In genomic region chr11:615453-616319, GRCh38 we compare ENCODE assay signal across 8 cellular contexts. TPM values are rescaled to one million over a fixed set of nuclear protein-coding genes. Genes with fewer than 3 reads are reported as not detected.
DNase-seq lines count a peak whose midpoint lies in the region; TF ChIP-seq lines count a peak whose summit lies in the region.

Gene IRF7 (minus strand): TSS chr11:615950. CDS start chr11:615364, 586 bp downstream.

- CTCF ChIA-PET in HEK293T (lab: Yijun Ruan, JAX) = no interaction called here

- no peaks in the 10 kb centered on the region for H3K9me3 ChIP-seq in adipocyte (ENCODE audit: control insufficient read depth, low read length)

- DNase-seq in GM04503 (ENCODE audit: low read depth) (peak; percentile 54), HEK293T (ENCODE audit: extremely low spot score) (peak; percentile 46), NCI-H1048 (lab: John Stamatoyannopoulos, UW) (peak; percentile 84), SW480 (ENCODE audit: low spot score) (peak; percentile 87), adipocyte (ENCODE audit: low read depth) (peak; percentile 97), cardiac septum (ENCODE audit: low spot score) (peak; percentile 98), posterior cingulate gyrus (peak; percentile 73 to 98 (median 86)), type B pancreatic cell (ENCODE audit: extremely low spot score, unreplicated experiment) (peak; percentile 90)

- POLR2A ChIA-PET in HEK293T (lab: Yijun Ruan, JAX) = interaction anchor here (0.9 to 1.0 kb wide), 2 partner anchors 11 to 40 kb away, joined by 3 read pairs; no protein-coding TSS in a partner anchor

- peak within 1 kb of the TSS; percentile 86 for H3K27ac Mint-ChIP-seq in type B pancreatic cell

- H3K4me3 Mint-ChIP-seq in type B pancreatic cell = peak within 1 kb of the TSS; percentile 88

- intact Hi-C loops in cardiac septum (cut with DNase I) (loop anchor here (5.0 kb wide), 1 partner anchor 38 kb away; the partner anchor contains the start of gene PHRF1), posterior cingulate gyrus (cut with DNase I) (no loop called here)

- no peaks in the 10 kb centered on the region for H3K27me3 ChIP-seq in adipocyte (replicated peaks; ENCODE audit: control insufficient read depth, insufficient read depth, low read length)

- H3K27me3 Mint-ChIP-seq in type B pancreatic cell = no peaks in the 10 kb centered on the region

- H3K4me3 ChIP-seq in adipocyte (ENCODE audit: low read length) = peak within 1 kb of the TSS; percentile 87

- peaks cover 31% of the 10 kb centered on the region for H3K36me3 ChIP-seq in adipocyte (ENCODE audit: control insufficient read depth, insufficient read depth, low read length, severe bottlenecking)

- peaks cover 5% of the 10 kb centered on the region for H3K36me3 Mint-ChIP-seq in type B pancreatic cell

- peaks cover 11% of the 10 kb centered on the region for H3K4me1 ChIP-seq in adipocyte (ENCODE audit: control insufficient read depth, insufficient read depth, low read length)

- H3K4me1 Mint-ChIP-seq in type B pancreatic cell (ENCODE audit: unreplicated experiment) = peaks cover 4% of the 10 kb centered on the region

- H3K9ac ChIP-seq in adipocyte (ENCODE audit: low read length) = peak within 1 kb of the TSS; percentile 89

- TF ChIP-seq CTCF in type B pancreatic cell (conservative IDR thresholded peaks at IDR 0.05) = no peak

- no peaks in the 10 kb centered on the region for H3K9me3 Mint-ChIP-seq in type B pancreatic cell

TF ChIP-seq in HEK293T, 16 proteins besides CTCF, POLR2A, EP300 and RAD21:
- TF ChIP-seq SP1 (IDR thresholded peaks at IDR 0.05) (no peak), LEF1 (IDR thresholded peaks at IDR 0.05; ENCODE audit: borderline replicate concordance) (no peak), SUZ12 (IDR thresholded peaks at IDR 0.05) (no peak), FOXK2 (IDR thresholded peaks at IDR 0.05) (no peak)

RNA-seq across cellular contexts. Expression of gene IRF7, which starts in this region (rescaled TPM):
- 9.7 TPM for total RNA-seq in cardiac septum
- total RNA-seq in type B pancreatic cell (ENCODE audit: low replicate concordance) = 16.4 and 20.5 TPM in 2 replicates

Comparison
In these comparisons a context has a peak if more than half of its experiments do, and no peak if none do; other contexts are left out.
1. Peak in every context shown above with its lines: DNase-seq and H3K4me3 ChIP-seq.
2. DNase-seq: peak in every context shown above with its lines; median percentile 98 in cardiac septum; 97 in adipocyte; 90 in type B pancreatic cell; 87 in SW480; 86 in posterior cingulate gyrus; 84 in NCI-H1048; 54 in GM04503; 46 in HEK293T.